Comparison of ENCODE assay signal across 10 cellular contexts in genomic region chr18:46169464-46169941, GRCh38.
DNase-seq lines count a peak whose midpoint lies in the region; ATAC-seq and TF ChIP-seq lines count a peak whose summit lies in the region.
"Had no signal": no experiment of that assay in that cellular context is flagged by ENCODE, and none has a peak within 500 bp of the region (broad histone marks: within the 10 kb centered on the region; RNA-seq: fewer than 3 reads in every experiment).

No MANE protein-coding gene starts in this region.

- no peak overlapping the region for H2BK20ac ChIP-seq in H9 (ENCODE audit: low read depth, low read length, poor library complexity, severe bottlenecking)

- H2BK120ac ChIP-seq in H9 (ENCODE audit: low read depth, low read length, poor library complexity, severe bottlenecking), result no peak overlapping the region

- no peak overlapping the region for H2BK5ac ChIP-seq in H9 (ENCODE audit: insufficient read length, low read length)

- H3K27ac Mint-ChIP-seq in H9, result peak overlapping the region; percentile 14 to 75 (median 17); a peak in 4 of 7 replicates
- H3K27ac Mint-ChIP-seq in activated CD8-positive, alpha-beta T cell treated with anti-CD3 and anti-CD28 coated beads for 36 hours, result peak overlapping the region; percentile 41
- H3K27ac Mint-ChIP-seq: activated T-helper 2 cell treated with anti-CD3 and anti-CD28 coated beads, Interferon-gamma antibody, Interleukin-2, Interleukin-4, amounts not matched to agents 10 μg/mL and 5 μg/mL and 100 μg/mL, durations not matched to agents 14 hours and 24 hours and 36 hours had no signal

- H3K56ac ChIP-seq in H9 (ENCODE audit: insufficient read length, low read depth, low read length), result no peak overlapping the region

- no peak overlapping the region for H2AFZ ChIP-seq in H9 (ENCODE audit: low read length)

- ATAC-seq in activated CD8-positive, alpha-beta T cell treated with anti-CD3 and anti-CD28 coated beads for 36 hours, result no peak
- ATAC-seq in GM18519 (IDR thresholded peaks at IDR 0.05; ENCODE audit: low FRiP score, unreplicated experiment) (no peak), GM19397 (IDR thresholded peaks at IDR 0.05; ENCODE audit: unreplicated experiment) (no peak)

- H3K27me3 ChIP-seq in H9 (ENCODE audit: insufficient read depth, low read length), result no peaks in the 10 kb centered on the region

- no peak overlapping the region for H3K14ac ChIP-seq in H9 (ENCODE audit: insufficient read depth, low read length)

- H3K27me3 Mint-ChIP-seq in H9 (ENCODE audit: low read depth), result no peaks in the 10 kb centered on the region; the same call in 1 of the 2 replicates
- no peaks in the 10 kb centered on the region for H3K27me3 Mint-ChIP-seq in activated CD8-positive, alpha-beta T cell treated with anti-CD3 and anti-CD28 coated beads for 36 hours

- POLR2A ChIA-PET in activated CD8-positive, alpha-beta T cell treated with anti-CD3 and anti-CD28 coated beads for 36 hours (lab: Charles Lee), result interaction anchor here (0.9 to 1.5 kb wide), 2 partner anchors 12 to 14 kb away, joined by 3 to 5 read pairs; no protein-coding TSS in a partner anchor

- no peaks in the 10 kb centered on the region; a peak in 2 of 5 replicates for H3K9me3 Mint-ChIP-seq in H9
- no peaks in the 10 kb centered on the region for H3K9me3 Mint-ChIP-seq in activated CD8-positive, alpha-beta T cell treated with anti-CD3 and anti-CD28 coated beads for 36 hours
- H3K9me3 Mint-ChIP-seq: activated T-helper 2 cell treated with anti-CD3 and anti-CD28 coated beads, Interferon-gamma antibody, Interleukin-2, Interleukin-4, amounts not matched to agents 10 μg/mL and 5 μg/mL and 100 μg/mL, durations not matched to agents 14 hours and 24 hours and 36 hours had no signal

- no peaks in the 10 kb centered on the region for H3K79me1 ChIP-seq in H9 (ENCODE audit: insufficient read depth, low read depth, low read length, poor library complexity, severe bottlenecking)

- H3K4me1 ChIP-seq in H9 (ENCODE audit: insufficient read depth, low read length), result peaks cover 5% of the 10 kb centered on the region; the same call in 1 of the 2 replicates

- peaks cover 3% of the 10 kb centered on the region for H4K20me1 ChIP-seq in H9 (ENCODE audit: control insufficient read depth, insufficient read depth, insufficient read length)

- H3K9me3 ChIP-seq in H9 (ENCODE audit: control insufficient read depth, low read depth, low read length), result no peaks in the 10 kb centered on the region

- no peak for TF ChIP-seq CTCF in H9 (conservative IDR thresholded peaks at IDR 0.05)
- no peak for TF ChIP-seq CTCF in activated CD8-positive, alpha-beta T cell treated with anti-CD3 and anti-CD28 coated beads for 36 hours (IDR thresholded peaks at IDR 0.05)

- H3K4me1 Mint-ChIP-seq in H9, result peaks cover 31 to 38% of the 10 kb centered on the region in 2 experiments
- H3K4me1 Mint-ChIP-seq in activated CD8-positive, alpha-beta T cell treated with anti-CD3 and anti-CD28 coated beads for 36 hours (ENCODE audit: low read depth), result peaks cover 33% of the 10 kb centered on the region

- no peaks in the 10 kb centered on the region for H3K36me3 Mint-ChIP-seq in H9 (ENCODE audit: insufficient read depth in 1 of 3, low read depth in 3 of 3)
- H3K36me3 Mint-ChIP-seq in activated CD8-positive, alpha-beta T cell treated with anti-CD3 and anti-CD28 coated beads for 36 hours (ENCODE audit: low read depth), result peaks cover 3% of the 10 kb centered on the region

- H3K27ac ChIP-seq in H9 (ENCODE audit: insufficient read length, low read depth, low read length), result no peak overlapping the region

- H3K79me2 ChIP-seq in H9 (ENCODE audit: insufficient read depth, low read length), result no peaks in the 10 kb centered on the region

- CTCF ChIA-PET in activated CD8-positive, alpha-beta T cell treated with anti-CD3 and anti-CD28 coated beads for 36 hours (lab: Charles Lee), result interaction anchor here (1.0 to 1.2 kb wide), 3 partner anchors 10 to 112 kb away, joined by 3 to 5 read pairs (median 5); no protein-coding TSS in a partner anchor

- H2BK15ac ChIP-seq in H9 (ENCODE audit: low read depth, low read length), result no peak overlapping the region

- intact Hi-C loops in activated CD8-positive, alpha-beta T cell treated with anti-CD3 and anti-CD28 coated beads for 36 hours (cut with micrococcal nuclease), result no loop called here

- no peak overlapping the region for H2BK12ac ChIP-seq in H9 (ENCODE audit: insufficient read length, low read depth, low read length)

- in situ Hi-C loops in ACHN (cut with HindIII; ENCODE audit: low pct_ligation_motif_present, low pct_unique_long_range_greater_than_20kb, low sequenced_read_pairs), result no loop called here

- H3K4me3 Mint-ChIP-seq in H9, result no peak overlapping the region
- H3K4me3 Mint-ChIP-seq in activated CD8-positive, alpha-beta T cell treated with anti-CD3 and anti-CD28 coated beads for 36 hours, result no peak overlapping the region

- H4K5ac ChIP-seq in H9 (ENCODE audit: insufficient read length, low read depth, low read length), result no peak overlapping the region

- peaks cover 8% of the 10 kb centered on the region for H3K23me2 ChIP-seq in H9 (ENCODE audit: insufficient read length, low read depth, low read length, poor library complexity, severe bottlenecking)

- WGBS in H9 (ENCODE audit: extremely low coverage, insufficient read length, low lambda C conversion rate), result no CpG with 5 or more reads among the region's 6 CpGs

- H4K91ac ChIP-seq in H9 (ENCODE audit: insufficient read length, low read depth, low read length), result no peak overlapping the region

- H3K18ac ChIP-seq in H9 (ENCODE audit: insufficient read length, low read depth, low read length), result no peak overlapping the region

- H3K4ac ChIP-seq in H9 (ENCODE audit: low read depth, low read length), result no peak overlapping the region

- no peak overlapping the region for H3K23ac ChIP-seq in H9 (ENCODE audit: insufficient read length, low read depth, low read length)

- H3K9ac ChIP-seq in H9 (ENCODE audit: extremely low read depth, insufficient read length, low read length), result no peak overlapping the region

- DNase-seq in ACHN (peak; percentile 22), H9 (no peak), globus pallidus (ENCODE audit: low spot score) (peak; percentile 4), amniotic stem cell (lab: John Stamatoyannopoulos, UW) (no peak)
- DNase-seq in activated CD8-positive, alpha-beta T cell treated with anti-CD3 and anti-CD28 coated beads for 36 hours, result no peak
- DNase-seq in activated CD4-positive, CD25-positive, alpha-beta regulatory T cell (lab: John Stamatoyannopoulos, UW), result no peak
- DNase-seq: NCI-H1694 treated with DMSO at 0.1 percent for 48 hours had no signal

- H4K8ac ChIP-seq in H9 (replicated peaks; ENCODE audit: insufficient read length, low read depth, low read length), result no peak overlapping the region

- no peak overlapping the region for H2AK5ac ChIP-seq in H9 (ENCODE audit: insufficient read length, low read length)

- no peak overlapping the region for H3K4me2 ChIP-seq in H9 (ENCODE audit: insufficient read depth, insufficient read length, low read length)

- no peak overlapping the region for H3T11ph ChIP-seq in H9 (ENCODE audit: low read length)

Comparison
In these comparisons a context has a peak if more than half of its experiments do, and no peak if none do; other contexts are left out.
1. DNase-seq: peak in ACHN (single experiment) and globus pallidus (single experiment); none in H9 (single experiment), activated CD8-positive, alpha-beta T cell treated with anti-CD3 and anti-CD28 coated beads for 36 hours (single experiment), amniotic stem cell (single experiment) and activated CD4-positive, CD25-positive, alpha-beta regulatory T cell (0 of 4).